In the genomic region with DNA sequence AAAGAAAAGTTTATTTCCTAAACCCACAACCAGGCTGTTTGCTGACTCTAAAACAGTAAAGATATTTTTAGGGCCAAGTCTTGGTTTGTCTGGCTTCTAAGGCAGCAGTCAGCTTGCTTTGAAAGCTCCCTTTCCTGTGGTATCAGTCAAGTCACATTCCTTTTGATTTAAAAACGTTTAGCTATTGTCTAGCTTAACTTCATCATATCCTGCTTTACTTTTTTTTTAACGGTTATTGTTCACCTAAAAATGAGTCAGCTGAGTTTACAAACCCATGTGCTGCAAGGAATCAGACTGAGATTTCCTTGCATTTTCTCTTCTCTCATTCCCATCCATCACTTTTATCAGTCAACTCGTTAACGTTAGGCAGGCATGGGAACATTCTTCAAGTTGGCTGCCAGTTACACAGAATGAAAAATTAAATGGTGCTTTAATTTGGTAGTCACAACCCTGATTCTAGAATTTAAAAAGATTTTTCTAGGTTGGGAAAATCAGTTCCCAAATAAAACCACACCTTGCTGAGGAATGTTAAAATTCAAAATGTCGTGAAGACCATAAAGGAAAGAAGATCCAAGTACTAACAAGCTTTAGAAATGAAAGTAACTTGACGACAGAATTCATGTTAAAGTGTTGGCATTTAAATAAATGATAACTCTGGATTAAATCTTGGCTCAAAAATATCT, we compare ENCODE assay signal across 8 cellular contexts. TPM values are rescaled to one million over a fixed set of nuclear protein-coding genes. Genes with fewer than 3 reads are reported as not detected.
DNase-seq lines count a peak whose midpoint lies in the region; ATAC-seq and TF ChIP-seq lines count a peak whose summit lies in the region.

No MANE protein-coding gene starts in this region.

- H3K27me3 Mint-ChIP-seq in Caco-2 (ENCODE audit: insufficient read depth, unreplicated experiment) (no peaks in the 10 kb centered on the region), endothelial cell (ENCODE audit: unreplicated experiment) (peaks cover 8% of the 10 kb centered on the region)

- peak overlapping the region; percentile 53 for H3K27ac Mint-ChIP-seq in Caco-2 (ENCODE audit: unreplicated experiment)
- peak overlapping the region; percentile 99 for H3K27ac Mint-ChIP-seq in endothelial cell (ENCODE audit: unreplicated experiment)

- intact Hi-C loops in Caco-2 (cut with micrococcal nuclease; ENCODE audit: unreplicated experiment) (no loop called here), Panc1 (cut with micrococcal nuclease; ENCODE audit: unreplicated experiment) (no loop called here)

- no peak for TF ChIP-seq CTCF in Caco-2 (IDR thresholded peaks at IDR 0.05; ENCODE audit: insufficient read depth in 1 of 2, low read depth in 1 of 2, low read length in 1 of 2, severe bottlenecking in 1 of 2, unreplicated experiment in 1 of 2)
- no peak for TF ChIP-seq CTCF in Panc1 (IDR thresholded peaks at IDR 0.05)
- TF ChIP-seq CTCF in endothelial cell (IDR thresholded peaks at IDR 0.05; ENCODE audit: unreplicated experiment), result no peak

- H3K4me3 Mint-ChIP-seq in Caco-2 (ENCODE audit: unreplicated experiment) (no peak overlapping the region), endothelial cell (ENCODE audit: unreplicated experiment) (peak overlapping the region; percentile 19)

- H3K36me3 ChIP-seq in Caco-2 (ENCODE audit: control insufficient read depth, insufficient read depth, low read length) (no peaks in the 10 kb centered on the region), Panc1 (ENCODE audit: control insufficient read depth, insufficient read depth, low read length) (no peaks in the 10 kb centered on the region)

- H3K27me3 ChIP-seq in Caco-2 (replicated peaks; ENCODE audit: control insufficient read depth, insufficient read depth, low read length) (no peaks in the 10 kb centered on the region), Panc1 (ENCODE audit: control insufficient read depth, insufficient read depth, low read length) (no peaks in the 10 kb centered on the region)

- no peaks in the 10 kb centered on the region for H3K9me3 Mint-ChIP-seq in Caco-2 (ENCODE audit: unreplicated experiment)
- H3K9me3 Mint-ChIP-seq in endothelial cell (ENCODE audit: unreplicated experiment), result no peaks in the 10 kb centered on the region

- POLR2A ChIA-PET in Caco-2 (lab: Charles Lee) (no interaction called here), Panc1 (lab: Charles Lee) (no interaction called here)

- H3K36me3 Mint-ChIP-seq in Caco-2 (ENCODE audit: insufficient read depth, unreplicated experiment) (no peaks in the 10 kb centered on the region), endothelial cell (ENCODE audit: low read depth, unreplicated experiment) (peaks cover 5% of the 10 kb centered on the region)

- H3K4me1 Mint-ChIP-seq in Caco-2 (ENCODE audit: low read depth, unreplicated experiment), result peaks cover 20% of the 10 kb centered on the region
- H3K4me1 Mint-ChIP-seq in endothelial cell (ENCODE audit: unreplicated experiment), result peaks cover 61% of the 10 kb centered on the region

- H3K9me3 ChIP-seq in Caco-2 (no peaks in the 10 kb centered on the region), Panc1 (ENCODE audit: control insufficient read depth, insufficient read depth, low read depth, low read length) (no peaks in the 10 kb centered on the region)

- CTCF ChIA-PET in Caco-2 (lab: Charles Lee) (no interaction called here), Panc1 (lab: Charles Lee) (no interaction called here)

- peak; percentile 50; the same call in 1 of the 2 replicates for ATAC-seq in Panc1
- ATAC-seq in HG03196 (IDR thresholded peaks at IDR 0.05; ENCODE audit: unreplicated experiment), result no peak
- ATAC-seq in GM18520 (IDR thresholded peaks at IDR 0.05; ENCODE audit: unreplicated experiment), result no peak
- ATAC-seq in GM18873 (IDR thresholded peaks at IDR 0.05; ENCODE audit: low FRiP score, unreplicated experiment), result no peak

- in situ Hi-C loops in Panc1 (cut with HindIII; ENCODE audit: low pct_unique_long_range_greater_than_20kb, low sequenced_read_pairs), result no loop called here

- no TSS peak for BruUV-seq in Caco-2 (replicated peaks; lab: Mats Ljungman, UMichigan)
- no TSS peak for BruUV-seq in Panc1 (replicated peaks; lab: Mats Ljungman, UMichigan)

- H3K4me3 ChIP-seq in Caco-2 (ENCODE audit: low read depth, low read length) (no peak overlapping the region), Panc1 (ENCODE audit: low read depth in 2 of 2, low read length in 2 of 2) (no peak overlapping the region; a peak in 1 of 4 replicates)

- DNase-seq in Caco-2, result no peak
- no peak for DNase-seq in Panc1 (ENCODE audit: low read depth, low spot score)
- no peak for DNase-seq in endothelial cell (ENCODE audit: low spot score)
- peak; percentile 79 for DNase-seq in non-pigmented ciliary epithelial cell (ENCODE audit: low read depth)
- DNase-seq in anterior cingulate cortex (lab: John Stamatoyannopoulos, UW), result no peak

- H3K4me1 ChIP-seq in Caco-2 (peaks cover 13% of the 10 kb centered on the region), Panc1 (ENCODE audit: control insufficient read depth, insufficient read depth, low read length) (peaks cover 82% of the 10 kb centered on the region)

- H3K27ac ChIP-seq in Panc1 (ENCODE audit: low read length), result peak overlapping the region; percentile 89

RNA-seq across cellular contexts. Expression of a gene that starts 45.9 kb away (rescaled TPM):
- total RNA-seq in Caco-2 (2022) (70.4 and 75.6 TPM in 2 replicates), Panc1 (2021; ENCODE audit: unreplicated experiment) (218 TPM), endothelial cell (ENCODE audit: unreplicated experiment) (163 TPM)
- 111 TPM for polyA plus RNA-seq in Panc1 (2012; ENCODE audit: insufficient read length)
